ENCODE assay signal across 8 cellular contexts in the genomic region with DNA sequence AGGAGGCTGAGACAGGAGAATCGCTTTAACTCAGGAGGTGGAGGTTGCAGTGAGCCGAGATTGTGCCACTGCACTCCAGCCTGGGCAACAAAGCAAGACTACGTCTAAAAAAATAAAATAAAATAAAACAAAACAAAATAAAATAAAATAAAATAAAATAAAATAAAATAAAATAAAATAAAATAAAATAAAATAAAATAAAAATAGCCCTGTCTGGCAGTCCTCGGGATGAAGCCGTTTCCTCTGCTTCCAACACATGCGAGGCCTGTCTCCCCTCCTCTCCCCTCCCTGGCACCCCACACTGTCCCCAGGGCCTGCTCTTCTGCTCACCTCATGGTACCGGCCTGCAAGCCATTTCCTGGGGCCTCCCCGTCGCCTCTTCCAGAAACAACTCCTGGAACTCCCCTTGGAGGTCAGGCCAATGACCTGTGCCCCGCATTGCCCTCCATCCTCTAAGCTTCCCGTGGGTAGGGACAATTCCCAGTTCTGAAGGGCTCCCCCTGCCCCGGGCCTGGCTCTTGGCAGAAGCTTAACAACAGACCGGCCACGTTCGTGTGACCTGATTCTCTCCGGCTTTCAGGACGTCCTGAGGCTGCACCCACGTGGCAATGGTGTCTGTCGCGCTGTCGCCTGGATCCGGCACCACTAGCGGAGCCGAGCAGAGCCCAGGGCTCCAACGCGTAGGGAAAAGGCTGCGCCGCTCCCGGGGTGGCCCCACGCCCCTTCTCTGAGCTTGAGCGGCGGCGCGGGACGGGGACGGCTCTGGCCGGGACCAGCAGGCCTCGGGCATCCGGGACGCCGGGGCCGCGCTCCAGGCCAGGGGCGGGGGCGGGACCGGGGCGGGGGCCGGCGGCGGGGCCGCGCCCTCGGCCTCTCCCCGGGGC. TPM values are rescaled to one million over a fixed set of nuclear protein-coding genes. Genes with fewer than 3 reads are reported as not detected.
DNase-seq lines count a peak whose midpoint lies in the region; ATAC-seq, FAIRE-seq and TF ChIP-seq lines count a peak whose summit lies in the region.
"Had no signal": no experiment of that assay in that cellular context is flagged by ENCODE, and none has a peak within 500 bp of the region (broad histone marks: within the 10 kb centered on the region; RNA-seq: fewer than 3 reads in every experiment).

No MANE protein-coding gene starts in this region.

- peaks cover 1% of the 10 kb centered on the region for H3K36me3 Mint-ChIP-seq in IgD-negative memory B cell
- H3K36me3 Mint-ChIP-seq in activated T-cell treated with anti-CD3 and anti-CD28 coated beads, Interleukin-2, amount 50 U/mL, for 4 hours (ENCODE audit: insufficient read depth): no peaks in the 10 kb centered on the region

- no peak for TF ChIP-seq CTCF in osteoblast (IDR thresholded peaks at IDR 0.05; ENCODE audit: extremely low read depth, low read depth, low read length)

- peaks cover 45% of the 10 kb centered on the region for H3K79me2 ChIP-seq in osteoblast (ENCODE audit: insufficient read depth, low read length)

- H3K27ac Mint-ChIP-seq in IgD-negative memory B cell: peak overlapping the region; percentile 72 to 93 (median 92)

- FAIRE-seq in frontal cortex (lab: Jason Lieb, UNC): no peak

- H3K4me3 ChIP-seq in osteoblast (ENCODE audit: insufficient read depth, low read length): peak overlapping the region; percentile 80

- peak overlapping the region; percentile 96 for H2AFZ ChIP-seq in osteoblast (ENCODE audit: low read length)

- peaks cover 23% of the 10 kb centered on the region for H3K4me1 ChIP-seq in osteoblast (ENCODE audit: insufficient read depth, low read length)

- H3K9me3 ChIP-seq in osteoblast (ENCODE audit: low read depth, low read length): no peaks in the 10 kb centered on the region

- H3K4me2 ChIP-seq in osteoblast (ENCODE audit: insufficient read depth, low read length): peak overlapping the region; percentile 92

- no peak for DNase-seq in activated T-cell treated with anti-CD3 and anti-CD28 coated beads, Interleukin-2, amount 50 U/mL, for 4 hours
- DNase-seq in frontal cortex (ENCODE audit: low spot score in 2 of 2) (peak; percentile 34 to 68), osteoblast (ENCODE audit: insufficient read length, low spot score, missing footprints) (peak; percentile 95)

- H3K27me3 ChIP-seq in osteoblast (ENCODE audit: insufficient read depth, low read length): no peaks in the 10 kb centered on the region

- no peaks in the 10 kb centered on the region for H3K9me3 Mint-ChIP-seq in IgD-negative memory B cell
- no peaks in the 10 kb centered on the region for H3K9me3 Mint-ChIP-seq in activated T-cell treated with anti-CD3 and anti-CD28 coated beads, Interleukin-2, amount 50 U/mL, for 4 hours

- H3K27ac ChIP-seq in osteoblast (ENCODE audit: low read depth, low read length): peak overlapping the region; percentile 87
- H3K27ac ChIP-seq: epithelial cell of prostate had no signal

- peaks cover 2% of the 10 kb centered on the region for H4K20me1 ChIP-seq in osteoblast (ENCODE audit: insufficient read depth, low read length)

- peaks cover 22 to 40% (median 36%) of the 10 kb centered on the region in 3 donors for H3K4me1 Mint-ChIP-seq in IgD-negative memory B cell
- H3K4me1 Mint-ChIP-seq in activated T-cell treated with anti-CD3 and anti-CD28 coated beads, Interleukin-2, amount 50 U/mL, for 4 hours (ENCODE audit: low read depth): peaks cover 31% of the 10 kb centered on the region

- ATAC-seq in activated T-cell treated with anti-CD3 and anti-CD28 coated beads, Interleukin-2, amount 50 U/mL, for 4 hours: peak; percentile 56 to 60
- no peak for ATAC-seq in HG03457 (IDR thresholded peaks at IDR 0.05; ENCODE audit: unreplicated experiment)
- no peak for ATAC-seq in GM18909 (IDR thresholded peaks at IDR 0.05; ENCODE audit: poor library complexity, unreplicated experiment)

- no peaks in the 10 kb centered on the region for H3K36me3 ChIP-seq in osteoblast (ENCODE audit: insufficient read depth, low read length)

- H3K4me3 Mint-ChIP-seq in IgD-negative memory B cell: peak overlapping the region; percentile 62 to 96 (median 90)
- peak overlapping the region; percentile 82 for H3K4me3 Mint-ChIP-seq in activated T-cell treated with anti-CD3 and anti-CD28 coated beads, Interleukin-2, amount 50 U/mL, for 4 hours

- TF ChIP-seq POLR2A in GM10847 (IDR thresholded peaks at IDR 0.05; ENCODE audit: extremely low read depth, insufficient read length): peak; percentile 60

- H3K27me3 Mint-ChIP-seq in IgD-negative memory B cell: no peaks in the 10 kb centered on the region
- peaks cover 28% of the 10 kb centered on the region for H3K27me3 Mint-ChIP-seq in activated T-cell treated with anti-CD3 and anti-CD28 coated beads, Interleukin-2, amount 50 U/mL, for 4 hours (ENCODE audit: low read depth)

RNA-seq across cellular contexts. Expression of gene PARVB, which starts 0.5 kb away (rescaled TPM):
- polyA plus RNA-seq in IgD-negative memory B cell: 22.8 TPM
- total RNA-seq in activated T-cell treated with anti-CD3 and anti-CD28 coated beads, Interleukin-2, amount 50 U/mL, for 4 hours: 10 to 100 TPM; 15.1 to 21.5 (median 19.6) TPM
- total RNA-seq in frontal cortex (5.7 TPM), osteoblast (24.5 and 29.3 TPM in 2 replicates)

Comparison
In these comparisons a context has a peak if more than half of its experiments do, and no peak if none do; other contexts are left out.
1. ATAC-seq: peak in activated T-cell treated with anti-CD3 and anti-CD28 coated beads, Interleukin-2, amount 50 U/mL, for 4 hours (2 of 2); none in HG03457 (single experiment) and GM18909 (single experiment).